ENCODE assay signal across 17 cellular contexts in genomic region chr18:52007109-52007508, GRCh38.
"Had no signal": no experiment of that assay in that cellular context is flagged by ENCODE, and none has a peak within 500 bp of the region (broad histone marks: within the 10 kb centered on the region; RNA-seq: fewer than 3 reads in every experiment).

No MANE protein-coding gene starts in this region.

- H3K4me1 ChIP-seq: upper lobe of right lung had no signal

- H3K27ac ChIP-seq: upper lobe of right lung had no signal

- H3K4me3 Mint-ChIP-seq: activated CD4-positive, alpha-beta memory T cell treated with anti-CD3 and anti-CD28 coated beads for 36 hours; activated naive CD8-positive, alpha-beta T cell treated with anti-CD3 and anti-CD28 coated beads for 36 hours; effector memory CD8-positive, alpha-beta T cell; nephron; WTC11 had no signal

- H3K4me3 ChIP-seq: upper lobe of right lung had no signal

- DNase-seq: activated CD4-positive, alpha-beta memory T cell treated with anti-CD3 and anti-CD28 coated beads for 36 hours; activated CD4-positive, alpha-beta T cell treated with anti-CD3 and anti-CD28 coated beads for 4 hours; activated naive CD4-positive, alpha-beta T cell; activated naive CD8-positive, alpha-beta T cell treated with anti-CD3 and anti-CD28 coated beads for 36 hours; amniotic stem cell; effector memory CD8-positive, alpha-beta T cell; foreskin melanocyte; hypothalamus; kidney; midbrain; occipital lobe; posterior cingulate gyrus; stimulated activated naive CD4-positive, alpha-beta T cell; upper lobe of right lung had no signal

- H3K27me3 ChIP-seq: upper lobe of right lung had no signal

- H3K27ac Mint-ChIP-seq: activated CD4-positive, alpha-beta memory T cell treated with anti-CD3 and anti-CD28 coated beads for 36 hours; activated naive CD8-positive, alpha-beta T cell treated with anti-CD3 and anti-CD28 coated beads for 36 hours; effector memory CD8-positive, alpha-beta T cell; nephron; WTC11 had no signal

- ATAC-seq: effector memory CD8-positive, alpha-beta T cell; left lobe of liver; upper lobe of right lung; WTC11 had no signal

- H3K27me3 Mint-ChIP-seq: activated CD4-positive, alpha-beta memory T cell treated with anti-CD3 and anti-CD28 coated beads for 36 hours; activated naive CD8-positive, alpha-beta T cell treated with anti-CD3 and anti-CD28 coated beads for 36 hours; effector memory CD8-positive, alpha-beta T cell had no signal

- H3K9me3 Mint-ChIP-seq: activated CD4-positive, alpha-beta memory T cell treated with anti-CD3 and anti-CD28 coated beads for 36 hours; nephron; WTC11 had no signal

- H3K9me3 ChIP-seq: upper lobe of right lung had no signal

- H3K36me3 ChIP-seq: upper lobe of right lung had no signal

- H3K36me3 Mint-ChIP-seq: activated CD4-positive, alpha-beta memory T cell treated with anti-CD3 and anti-CD28 coated beads for 36 hours; activated naive CD8-positive, alpha-beta T cell treated with anti-CD3 and anti-CD28 coated beads for 36 hours; WTC11 had no signal

- H3K4me1 Mint-ChIP-seq: activated naive CD8-positive, alpha-beta T cell treated with anti-CD3 and anti-CD28 coated beads for 36 hours had no signal
